In genomic region chr1:166838766-166839599, GRCh38 we compare ENCODE assay signal across 9 cellular contexts. TPM values are rescaled to one million over a fixed set of nuclear protein-coding genes. Genes with fewer than 3 reads are reported as not detected.
DNase-seq lines count a peak whose midpoint lies in the region; ATAC-seq, FAIRE-seq and TF ChIP-seq lines count a peak whose summit lies in the region.
"Had no signal": no experiment of that assay in that cellular context is flagged by ENCODE, and none has a peak within 500 bp of the region (broad histone marks: within the 10 kb centered on the region; RNA-seq: fewer than 3 reads in every experiment).

POGK (plus strand) TSS chr1:166839475; CDS start chr1:166840957, 1,482 bp downstream.

- intact Hi-C loops in kidney (cut with DNase I): no loop called here

- FAIRE-seq in kidney (lab: Jason Lieb, UNC): no peak
- FAIRE-seq: colon had no signal

- peak within 1 kb of the TSS; percentile 84 to 86 for H3K4me3 ChIP-seq in kidney (ENCODE audit: low read length in 2 of 2)

- DNase-seq in AG20443 (ENCODE audit: low spot score) (peak; percentile 97), NCI-H446 (lab: John Stamatoyannopoulos, UW) (peak; percentile 84 to 92), cerebellar nuclear complex (lab: John Stamatoyannopoulos, UW) (peak; percentile 42 to 74), kidney (peak; percentile 98)
- peak; percentile 70 for DNase-seq in activated CD4-positive, alpha-beta T cell treated with anti-CD3 and anti-CD28 coated beads for 1 hour
- peak; percentile 61 to 75 for DNase-seq in stimulated activated CD4-positive, alpha-beta T cell treated with anti-CD3 and anti-CD28 coated beads, Interleukin-15, amount 100 ng/mL, for 1 hour (ENCODE audit: low read depth in 1 of 2, low spot score in 1 of 2)

- peaks cover 22 to 31% of the 10 kb centered on the region in 2 donors for H3K36me3 ChIP-seq in kidney (ENCODE audit: control insufficient read depth in 1 of 2, insufficient read depth in 2 of 2, low read length in 2 of 2)

- TF ChIP-seq CTCF in kidney (IDR thresholded peaks at IDR 0.05; ENCODE audit: borderline replicate concordance, extremely low read depth, insufficient read depth): peak; percentile 14

- peaks cover 24 to 28% of the 10 kb centered on the region in 2 donors for H3K4me1 ChIP-seq in kidney (ENCODE audit: control insufficient read depth in 1 of 2, insufficient read depth in 1 of 2, low read depth in 1 of 2, low read length in 2 of 2)

- no peaks in the 10 kb centered on the region for H3K9me3 ChIP-seq in kidney (ENCODE audit: control insufficient read depth in 1 of 2, low read length in 2 of 2)

- H3K27ac ChIP-seq in kidney (ENCODE audit: low read depth in 2 of 2, low read length in 2 of 2): peak within 1 kb of the TSS; percentile 93 to 95

- ATAC-seq in GM19043 (IDR thresholded peaks at IDR 0.05; ENCODE audit: low read depth, unreplicated experiment) (peak; percentile 96), HG03354 (IDR thresholded peaks at IDR 0.05; ENCODE audit: poor library complexity, severe bottlenecking, unreplicated experiment) (peak; percentile 95)

- H3K9ac ChIP-seq in kidney (ENCODE audit: low read length in 2 of 2): peak within 1 kb of the TSS; percentile 56 to 76

RNA-seq across cellular contexts. Expression of gene POGK, which starts in this region (rescaled TPM):
- 40.7 TPM for total RNA-seq in kidney
- 13.1 TPM for polyA plus RNA-seq in kidney (ENCODE audit: insufficient read depth, low read depth, low replicate concordance)

Comparison
In these comparisons a context has a peak if more than half of its experiments do, and no peak if none do; other contexts are left out.
1. Peak in every context shown above with its lines: DNase-seq, ATAC-seq, H3K4me3 ChIP-seq and H3K27ac ChIP-seq.